Comparison of ENCODE assay signal across 1 cellular context in the genomic region with DNA sequence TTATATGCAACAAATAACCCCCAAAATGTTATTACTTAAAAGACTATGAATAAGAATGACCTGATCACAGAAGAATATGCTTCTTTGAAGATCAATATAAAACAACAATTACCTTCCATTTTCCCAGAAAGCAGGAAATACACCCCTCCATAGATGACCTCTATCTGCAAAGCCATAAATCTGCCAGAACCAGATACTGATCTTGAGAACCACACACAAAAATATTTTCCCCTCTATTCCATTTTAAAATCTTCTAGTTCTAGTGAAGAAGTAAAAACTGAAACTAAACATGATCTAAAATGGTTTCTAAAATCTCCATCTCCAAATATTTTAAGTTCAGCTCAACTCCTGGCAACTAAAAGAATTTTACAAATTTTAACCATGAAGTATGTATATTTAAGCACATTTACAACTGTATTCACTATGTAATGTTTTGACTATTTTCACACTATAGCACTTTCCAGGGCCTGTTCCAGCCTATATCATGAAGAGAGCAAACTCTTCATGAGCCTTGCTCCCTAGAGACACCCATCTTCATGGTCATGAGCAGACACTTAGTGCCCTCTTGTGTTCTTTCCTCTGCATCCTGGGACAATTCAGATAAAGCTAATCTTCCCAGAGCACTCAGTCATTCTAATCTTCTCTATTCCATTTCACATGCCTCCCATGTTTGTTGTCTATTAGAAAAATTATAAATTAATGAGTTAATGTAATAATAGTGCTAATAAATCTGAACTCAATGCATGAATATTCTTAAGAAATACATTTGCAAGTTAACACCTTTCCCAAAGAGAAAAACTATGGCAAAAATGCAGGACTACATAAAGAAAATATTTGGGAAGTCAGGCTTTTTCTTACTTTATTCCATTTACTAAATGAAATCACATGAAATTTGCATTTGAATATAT.
A peak's percentile ranks its signal among the peaks of the same experiment; 100 is the strongest.
TF ChIP-seq lines count a peak whose summit lies in the region.

No MANE protein-coding gene starts in this region.

TF ChIP-seq in K562, 482 proteins besides CTCF, POLR2A, EP300 and RAD21 (continued from another document):
- TF ChIP-seq, protein P1, sequence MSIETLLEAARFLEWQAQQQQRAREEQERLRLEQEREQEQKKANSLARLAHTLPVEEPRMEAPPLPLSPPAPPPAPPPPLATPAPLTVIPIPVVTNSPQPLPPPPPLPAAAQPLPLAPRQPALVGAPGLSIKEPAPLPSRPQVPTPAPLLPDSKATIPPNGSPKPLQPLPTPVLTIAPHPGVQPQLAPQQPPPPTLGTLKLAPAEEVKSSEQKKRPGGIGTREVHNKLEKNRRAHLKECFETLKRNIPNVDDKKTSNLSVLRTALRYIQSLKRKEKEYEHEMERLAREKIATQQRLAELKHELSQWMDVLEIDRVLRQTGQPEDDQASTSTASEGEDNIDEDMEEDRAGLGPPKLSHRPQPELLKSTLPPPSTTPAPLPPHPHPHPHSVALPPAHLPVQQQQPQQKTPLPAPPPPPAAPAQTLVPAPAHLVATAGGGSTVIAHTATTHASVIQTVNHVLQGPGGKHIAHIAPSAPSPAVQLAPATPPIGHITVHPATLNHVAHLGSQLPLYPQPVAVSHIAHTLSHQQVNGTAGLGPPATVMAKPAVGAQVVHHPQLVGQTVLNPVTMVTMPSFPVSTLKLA (conservative IDR thresholded peaks at IDR 0.05), result no peak; a peak in 1 of 4 replicates
- TF ChIP-seq HDAC1 (IDR thresholded peaks at IDR 0.05) (no peak), ZNF583 (CRISPR knock-in tag; IDR thresholded peaks at IDR 0.05) (no peak), SREBF2 (CRISPR knock-in tag; IDR thresholded peaks at IDR 0.05) (no peak), SP1 (CRISPR knock-in tag; IDR thresholded peaks at IDR 0.05) (no peak), FOXM1 (IDR thresholded peaks at IDR 0.05; ENCODE audit: low read depth) (no peak), FOXM1 (CRISPR knock-in tag; IDR thresholded peaks at IDR 0.05; ENCODE audit: low read depth) (no peak), NFIC (IDR thresholded peaks at IDR 0.05) (0 out of 2 replicates have a peak, but pooled peaks have one; percentile 16), STAT5A (IDR thresholded peaks at IDR 0.05; ENCODE audit: borderline replicate concordance, low read length) (peak; percentile 42; the same call in 1 of the 2 replicates), RHOXF2B (CRISPR knock-in tag; conservative IDR thresholded peaks at IDR 0.05) (no peak), XRCC3 (IDR thresholded peaks at IDR 0.05) (no peak), SIX5 (IDR thresholded peaks at IDR 0.05; ENCODE audit: borderline replicate concordance in 1 of 2, insufficient read depth in 1 of 2, low read depth in 1 of 2, low read length in 2 of 2) (no peak), KDM4B (IDR thresholded peaks at IDR 0.05; ENCODE audit: borderline replicate concordance in 2 of 2, low read depth in 1 of 2) (no peak), MAFK (IDR thresholded peaks at IDR 0.05; ENCODE audit: low read length) (no peak), CBX1 (IDR thresholded peaks at IDR 0.05; ENCODE audit: low read depth) (no peak)
- TF ChIP-seq, protein P2, sequence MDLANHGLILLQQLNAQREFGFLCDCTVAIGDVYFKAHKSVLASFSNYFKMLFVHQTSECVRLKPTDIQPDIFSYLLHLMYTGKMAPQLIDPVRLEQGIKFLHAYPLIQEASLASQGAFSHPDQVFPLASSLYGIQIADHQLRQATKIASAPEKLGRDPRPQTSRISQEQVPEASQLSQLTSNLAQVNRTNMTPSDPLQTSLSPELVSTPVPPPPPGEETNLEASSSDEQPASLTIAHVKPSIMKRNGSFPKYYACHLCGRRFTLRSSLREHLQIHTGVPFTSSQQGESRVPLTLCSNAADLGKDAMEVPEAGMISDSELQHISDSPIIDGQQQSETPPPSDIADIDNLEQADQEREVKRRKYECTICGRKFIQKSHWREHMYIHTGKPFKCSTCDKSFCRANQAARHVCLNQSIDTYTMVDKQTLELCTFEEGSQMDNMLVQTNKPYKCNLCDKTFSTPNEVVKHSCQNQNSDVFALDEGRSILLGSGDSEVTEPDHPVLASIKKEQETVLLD (IDR thresholded peaks at IDR 0.05), result no peak
- TF ChIP-seq, protein P3, sequence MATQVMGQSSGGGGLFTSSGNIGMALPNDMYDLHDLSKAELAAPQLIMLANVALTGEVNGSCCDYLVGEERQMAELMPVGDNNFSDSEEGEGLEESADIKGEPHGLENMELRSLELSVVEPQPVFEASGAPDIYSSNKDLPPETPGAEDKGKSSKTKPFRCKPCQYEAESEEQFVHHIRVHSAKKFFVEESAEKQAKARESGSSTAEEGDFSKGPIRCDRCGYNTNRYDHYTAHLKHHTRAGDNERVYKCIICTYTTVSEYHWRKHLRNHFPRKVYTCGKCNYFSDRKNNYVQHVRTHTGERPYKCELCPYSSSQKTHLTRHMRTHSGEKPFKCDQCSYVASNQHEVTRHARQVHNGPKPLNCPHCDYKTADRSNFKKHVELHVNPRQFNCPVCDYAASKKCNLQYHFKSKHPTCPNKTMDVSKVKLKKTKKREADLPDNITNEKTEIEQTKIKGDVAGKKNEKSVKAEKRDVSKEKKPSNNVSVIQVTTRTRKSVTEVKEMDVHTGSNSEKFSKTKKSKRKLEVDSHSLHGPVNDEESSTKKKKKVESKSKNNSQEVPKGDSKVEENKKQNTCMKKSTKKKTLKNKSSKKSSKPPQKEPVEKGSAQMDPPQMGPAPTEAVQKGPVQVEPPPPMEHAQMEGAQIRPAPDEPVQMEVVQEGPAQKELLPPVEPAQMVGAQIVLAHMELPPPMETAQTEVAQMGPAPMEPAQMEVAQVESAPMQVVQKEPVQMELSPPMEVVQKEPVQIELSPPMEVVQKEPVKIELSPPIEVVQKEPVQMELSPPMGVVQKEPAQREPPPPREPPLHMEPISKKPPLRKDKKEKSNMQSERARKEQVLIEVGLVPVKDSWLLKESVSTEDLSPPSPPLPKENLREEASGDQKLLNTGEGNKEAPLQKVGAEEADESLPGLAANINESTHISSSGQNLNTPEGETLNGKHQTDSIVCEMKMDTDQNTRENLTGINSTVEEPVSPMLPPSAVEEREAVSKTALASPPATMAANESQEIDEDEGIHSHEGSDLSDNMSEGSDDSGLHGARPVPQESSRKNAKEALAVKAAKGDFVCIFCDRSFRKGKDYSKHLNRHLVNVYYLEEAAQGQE (CRISPR knock-in tag; IDR thresholded peaks at IDR 0.05; ENCODE audit: low read depth), result no peak
- TF ChIP-seq, protein P4, sequence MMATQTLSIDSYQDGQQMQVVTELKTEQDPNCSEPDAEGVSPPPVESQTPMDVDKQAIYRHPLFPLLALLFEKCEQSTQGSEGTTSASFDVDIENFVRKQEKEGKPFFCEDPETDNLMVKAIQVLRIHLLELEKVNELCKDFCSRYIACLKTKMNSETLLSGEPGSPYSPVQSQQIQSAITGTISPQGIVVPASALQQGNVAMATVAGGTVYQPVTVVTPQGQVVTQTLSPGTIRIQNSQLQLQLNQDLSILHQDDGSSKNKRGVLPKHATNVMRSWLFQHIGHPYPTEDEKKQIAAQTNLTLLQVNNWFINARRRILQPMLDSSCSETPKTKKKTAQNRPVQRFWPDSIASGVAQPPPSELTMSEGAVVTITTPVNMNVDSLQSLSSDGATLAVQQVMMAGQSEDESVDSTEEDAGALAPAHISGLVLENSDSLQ (IDR thresholded peaks at IDR 0.05), result peak; percentile 86
- TF ChIP-seq, protein P5, sequence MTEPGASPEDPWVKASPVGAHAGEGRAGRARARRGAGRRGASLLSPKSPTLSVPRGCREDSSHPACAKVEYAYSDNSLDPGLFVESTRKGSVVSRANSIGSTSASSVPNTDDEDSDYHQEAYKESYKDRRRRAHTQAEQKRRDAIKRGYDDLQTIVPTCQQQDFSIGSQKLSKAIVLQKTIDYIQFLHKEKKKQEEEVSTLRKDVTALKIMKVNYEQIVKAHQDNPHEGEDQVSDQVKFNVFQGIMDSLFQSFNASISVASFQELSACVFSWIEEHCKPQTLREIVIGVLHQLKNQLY (CRISPR knock-in tag; conservative IDR thresholded peaks at IDR 0.05), result no peak
